In the genomic region with DNA sequence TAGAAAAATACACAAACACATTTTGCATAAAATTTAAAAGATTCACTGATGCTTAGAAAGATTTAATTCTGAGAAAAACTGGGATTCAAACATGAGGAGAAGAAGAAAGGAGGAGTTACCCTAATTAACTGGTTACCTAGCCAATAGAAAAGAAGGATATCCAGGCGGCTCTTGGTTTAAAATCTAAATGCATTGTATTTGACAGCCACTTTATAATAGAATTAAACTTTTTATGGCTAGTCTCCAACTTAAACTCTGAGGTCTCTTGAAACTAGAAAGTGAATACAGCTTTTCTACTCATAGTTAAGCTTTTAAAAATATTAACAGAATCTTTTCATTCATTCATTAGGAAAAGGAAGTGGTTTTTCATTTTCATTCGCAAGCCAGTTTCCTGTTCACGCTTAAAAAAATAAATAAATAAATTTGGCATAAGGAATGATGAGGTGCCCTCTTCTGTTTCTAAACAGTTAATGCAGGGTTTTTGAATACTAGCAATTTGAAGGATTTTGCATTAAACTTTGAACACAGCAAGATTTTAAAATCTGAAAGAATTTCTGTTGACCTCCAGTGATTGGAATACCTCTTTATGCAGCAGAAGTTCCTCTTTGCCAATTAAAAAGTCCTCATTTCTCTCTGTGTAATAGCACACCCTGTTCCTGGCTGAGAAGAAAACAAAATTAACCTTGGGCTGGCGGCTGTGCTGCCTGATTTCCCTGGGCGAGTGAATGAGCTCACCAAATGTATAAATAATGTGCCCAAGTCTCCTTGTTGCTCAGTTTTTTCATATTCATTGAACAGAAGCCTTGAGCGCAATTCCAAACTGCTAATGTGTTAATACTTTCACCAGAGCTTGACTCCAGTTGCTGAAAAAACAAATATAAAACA, we compare ENCODE assay signal across 7 cellular contexts.
DNase-seq lines count a peak whose midpoint lies in the region; ATAC-seq, FAIRE-seq and TF ChIP-seq lines count a peak whose summit lies in the region.

No MANE protein-coding gene starts in this region.

- peaks cover 0 to 20% (median 14%) of the 10 kb centered on the region in 9 donors for H3K4me1 ChIP-seq in heart right ventricle

- peak; percentile 66 for FAIRE-seq in GM12891 (lab: Jason Lieb, UNC)
- FAIRE-seq in GM19239 (lab: Jason Lieb, UNC) = no peak

- intact Hi-C loops in heart right ventricle (cut with DNase I) = loop anchor here in 7 of 10 donors (2.0 to 10.0 kb wide), 4 partner anchors 522 to 534 kb away; no protein-coding TSS in a partner anchor

- no peaks in the 10 kb centered on the region for H3K27me3 Mint-ChIP-seq in stimulated activated memory B cell treated with anti-CD40 and anti-IgM and Interleukin-4, amounts not matched to agents 10 μg/mL and 1 μg/mL and 100 μg/mL, for 72 hours

- peak overlapping the region; percentile 47 for H3K4me3 Mint-ChIP-seq in stimulated activated memory B cell treated with anti-CD40 and anti-IgM and Interleukin-4, amounts not matched to agents 10 μg/mL and 1 μg/mL and 100 μg/mL, for 72 hours

- H3K9me3 ChIP-seq in WERI-Rb-1 (ENCODE audit: severe bottlenecking) (no peaks in the 10 kb centered on the region), heart right ventricle (no peaks in the 10 kb centered on the region)

- H3K27ac Mint-ChIP-seq in stimulated activated memory B cell treated with anti-CD40 and anti-IgM and Interleukin-4, amounts not matched to agents 10 μg/mL and 1 μg/mL and 100 μg/mL, for 72 hours = peak overlapping the region; percentile 86

- TF ChIP-seq CTCF in HFF-Myc (IDR thresholded peaks at IDR 0.05; ENCODE audit: low read depth, low read length, missing control alignments) (peak; percentile 34), WERI-Rb-1 (IDR thresholded peaks at IDR 0.05; ENCODE audit: low read depth, low read length) (0 out of 2 replicates have a peak, but pooled peaks have one; percentile 12), heart right ventricle (IDR thresholded peaks at IDR 0.05) (peak in 8 of 9 donors; percentile 34 to 76 (median 64))

- no peak overlapping the region for H3K4me3 ChIP-seq in HFF-Myc (replicated peaks; ENCODE audit: low read depth, low read length)
- H3K4me3 ChIP-seq in WERI-Rb-1 (ENCODE audit: low read depth, low read length) = no peak overlapping the region
- peak overlapping the region in 5 of 10 donors; percentile 8 to 29 (median 16) for H3K4me3 ChIP-seq in heart right ventricle

- H3K9me3 Mint-ChIP-seq in stimulated activated memory B cell treated with anti-CD40 and anti-IgM and Interleukin-4, amounts not matched to agents 10 μg/mL and 1 μg/mL and 100 μg/mL, for 72 hours = no peaks in the 10 kb centered on the region

- peaks cover under 1% of the 10 kb centered on the region for H3K36me3 Mint-ChIP-seq in stimulated activated memory B cell treated with anti-CD40 and anti-IgM and Interleukin-4, amounts not matched to agents 10 μg/mL and 1 μg/mL and 100 μg/mL, for 72 hours

- DNase-seq in GM12891 (ENCODE audit: insufficient read length, low spot score) (no peak), HFF-Myc (ENCODE audit: extremely low read depth, low read depth) (peak; percentile 17), NCI-H1417 (lab: John Stamatoyannopoulos, UW) (peak in 2 of 3 experiments; percentile 52 to 78), WERI-Rb-1 (no peak), heart right ventricle (no peak), GM19239 (ENCODE audit: insufficient read length, low spot score) (no peak)

- 19 to 26% methylated on average over 6 of the region's 6 CpGs for WGBS in heart right ventricle, 2 donors

- H3K27me3 ChIP-seq in WERI-Rb-1 (ENCODE audit: insufficient read depth, low read depth, severe bottlenecking) = no peaks in the 10 kb centered on the region
- no peaks in the 10 kb centered on the region for H3K27me3 ChIP-seq in heart right ventricle

- peaks cover 39% of the 10 kb centered on the region for H3K4me1 Mint-ChIP-seq in stimulated activated memory B cell treated with anti-CD40 and anti-IgM and Interleukin-4, amounts not matched to agents 10 μg/mL and 1 μg/mL and 100 μg/mL, for 72 hours

- peak in 5 of 8 donors; percentile 43 to 94 (median 61) for ATAC-seq in heart right ventricle
- ATAC-seq in stimulated activated memory B cell treated with anti-CD40 and anti-IgM and Interleukin-4, amounts not matched to agents 10 μg/mL and 1 μg/mL and 100 μg/mL, for 72 hours = no peak

- H3K36me3 ChIP-seq in WERI-Rb-1 (no peaks in the 10 kb centered on the region), heart right ventricle (no peaks in the 10 kb centered on the region)

- no peak overlapping the region for H3K27ac ChIP-seq in WERI-Rb-1
- H3K27ac ChIP-seq in heart right ventricle = peak overlapping the region in 5 of 10 donors; percentile 13 to 55 (median 32)

- no peak for TF ChIP-seq POLR2A in GM12891 (IDR thresholded peaks at IDR 0.05; ENCODE audit: low read depth, low read length)

TF ChIP-seq in GM12891, 5 proteins besides CTCF, POLR2A, EP300 and RAD21:
- TF ChIP-seq PAX5 (IDR thresholded peaks at IDR 0.05; ENCODE audit: insufficient read depth, low read length, severe bottlenecking) (no peak), TAF1 (IDR thresholded peaks at IDR 0.05; ENCODE audit: low read depth, low read length) (no peak), SPI1 (IDR thresholded peaks at IDR 0.05; ENCODE audit: low read depth, low read length) (no peak), POU2F2 (IDR thresholded peaks at IDR 0.05; ENCODE audit: low read depth, low read length) (no peak), POLR2AphosphoS5 (IDR thresholded peaks at IDR 0.05; ENCODE audit: low read depth, low read length) (no peak)

Comparison
In these comparisons a context has a peak if more than half of its experiments do, and no peak if none do; other contexts are left out.
1. DNase-seq: peak in HFF-Myc (single experiment) and NCI-H1417 (2 of 3); none in GM12891 (single experiment), WERI-Rb-1 (single experiment), heart right ventricle (0 of 2) and GM19239 (single experiment).
2. CTCF ChIP-seq: peak in every context shown above with its lines; median percentile 64 in heart right ventricle; 34 in HFF-Myc; 12 in WERI-Rb-1.